ENCODE assay signal across 15 cellular contexts in genomic region chr17:75475851-75476250, GRCh38. TPM values are rescaled to one million over a fixed set of nuclear protein-coding genes. Genes with fewer than 3 reads are reported as not detected.
DNase-seq lines count a peak whose midpoint lies in the region; ATAC-seq and TF ChIP-seq lines count a peak whose summit lies in the region.
"Had no signal": no experiment of that assay in that cellular context is flagged by ENCODE, and none has a peak within 500 bp of the region (broad histone marks: within the 10 kb centered on the region; RNA-seq: fewer than 3 reads in every experiment).

No MANE protein-coding gene starts in this region.

- no peaks in the 10 kb centered on the region for H3K27me3 Mint-ChIP-seq in activated CD8-positive, alpha-beta memory T cell treated with anti-CD3 and anti-CD28 coated beads, Interleukin-2, amount 10 ng/mL, durations not matched to agents 7 days and 5 days

- H3K36me3 Mint-ChIP-seq in activated CD8-positive, alpha-beta memory T cell treated with anti-CD3 and anti-CD28 coated beads, Interleukin-2, amount 10 ng/mL, durations not matched to agents 7 days and 5 days, result peaks cover 10% of the 10 kb centered on the region

- H2AFZ ChIP-seq in neural cell (ENCODE audit: low read depth, low read length), result no peak overlapping the region

- WGBS in heart right ventricle, 2 donors, result 0 to 9% methylated on average over 3 of the region's 3 CpGs

- no peaks in the 10 kb centered on the region for H3F3A ChIP-seq in neural cell (ENCODE audit: insufficient read depth, low read length, poor library complexity, severe bottlenecking)

- ATAC-seq in heart right ventricle (peak; percentile 73 to 93 (median 87)), thoracic aorta (ENCODE audit: insufficient number of reproducible peaks, low FRiP score, low read depth) (peak; percentile 17), HG02973 (IDR thresholded peaks at IDR 0.05; ENCODE audit: unreplicated experiment) (no peak), GM21619 (IDR thresholded peaks at IDR 0.05; ENCODE audit: unreplicated experiment) (no peak), GM19463 (IDR thresholded peaks at IDR 0.05; ENCODE audit: unreplicated experiment) (no peak)
- ATAC-seq in activated CD8-positive, alpha-beta memory T cell treated with anti-CD3 and anti-CD28 coated beads, Interleukin-2, amount 10 ng/mL, durations not matched to agents 7 days and 5 days, result no peak

- H3K27me3 ChIP-seq in heart right ventricle (no peaks in the 10 kb centered on the region), neural cell (ENCODE audit: insufficient read depth, low read depth, low read length) (no peaks in the 10 kb centered on the region), thoracic aorta (replicated peaks; ENCODE audit: insufficient read depth) (no peaks in the 10 kb centered on the region)

- peaks cover 28 to 76% (median 43%) of the 10 kb centered on the region in 9 donors for H3K4me1 ChIP-seq in heart right ventricle
- H3K4me1 ChIP-seq in thoracic aorta (ENCODE audit: control insufficient read depth in 1 of 2, low read depth in 2 of 2), result peaks cover 20 to 32% of the 10 kb centered on the region in 2 donors
- H3K4me1 ChIP-seq: HAP-1 had no signal

- no peaks in the 10 kb centered on the region for H4K20me1 ChIP-seq in neural cell (ENCODE audit: insufficient read depth)

- H3K4me1 Mint-ChIP-seq in activated CD8-positive, alpha-beta memory T cell treated with anti-CD3 and anti-CD28 coated beads, Interleukin-2, amount 10 ng/mL, durations not matched to agents 7 days and 5 days, result no peaks in the 10 kb centered on the region

- H3K9me3 ChIP-seq in heart right ventricle (no peaks in the 10 kb centered on the region), neural cell (ENCODE audit: low read length) (no peaks in the 10 kb centered on the region), thoracic aorta (no peaks in the 10 kb centered on the region)
- H3K9me3 ChIP-seq: HAP-1 had no signal

- peak; percentile 17 to 56 for DNase-seq in cardiac fibroblast (ENCODE audit: low read depth in 2 of 2)
- DNase-seq in heart right ventricle, result peak in 1 of 2 donors; percentile 84
- DNase-seq in thoracic aorta (ENCODE audit: low spot score), result no peak
- DNase-seq in activated CD8-positive, alpha-beta memory T cell treated with anti-CD3 and anti-CD28 coated beads, Interleukin-2, amount 10 ng/mL, durations not matched to agents 7 days and 5 days, result no peak
- DNase-seq: activated CD4-positive, alpha-beta T cell treated with anti-CD3 and anti-CD28 coated beads, Interleukin-2, amount 50 U/mL, for 1 hour; activated effector memory CD4-positive, alpha-beta T cell treated with Interleukin-2 at 50 U/mL for 16 hours; NCI-H1092; stimulated activated CD4-positive, alpha-beta T cell treated with anti-CD3 and anti-CD28 coated beads, Interleukin-1b, Interleukin-23, amount 100 ng/mL, for 48 hours had no signal

- peak overlapping the region; percentile 56 for H3K9ac ChIP-seq in neural cell (ENCODE audit: low read length)

- H3K4me3 Mint-ChIP-seq in activated CD8-positive, alpha-beta memory T cell treated with anti-CD3 and anti-CD28 coated beads, Interleukin-2, amount 10 ng/mL, durations not matched to agents 7 days and 5 days, result no peak overlapping the region
- H3K4me3 Mint-ChIP-seq: T-helper 2 cell treated with Interferon-gamma antibody and Interleukin-4, amounts not matched to agents 5 μg/mL and 100 μg/mL, for 36 hours had no signal

- TF ChIP-seq EP300 in neural cell (conservative IDR thresholded peaks at IDR 0.05; ENCODE audit: poor library complexity, severe bottlenecking), result no peak

- H3K79me2 ChIP-seq in neural cell (replicated peaks; ENCODE audit: insufficient read depth, low read length), result no peaks in the 10 kb centered on the region

- H3K27ac Mint-ChIP-seq in activated CD8-positive, alpha-beta memory T cell treated with anti-CD3 and anti-CD28 coated beads, Interleukin-2, amount 10 ng/mL, durations not matched to agents 7 days and 5 days, result no peak overlapping the region
- H3K27ac Mint-ChIP-seq: T-helper 2 cell treated with Interferon-gamma antibody and Interleukin-4, amounts not matched to agents 5 μg/mL and 100 μg/mL, for 36 hours had no signal

- no peaks in the 10 kb centered on the region for H3K9me2 ChIP-seq in neural cell (ENCODE audit: insufficient read depth, low read length)

- H3K4me2 ChIP-seq in neural cell (ENCODE audit: low read length), result peak overlapping the region; percentile 51

- no peaks in the 10 kb centered on the region for H3K9me3 Mint-ChIP-seq in activated CD8-positive, alpha-beta memory T cell treated with anti-CD3 and anti-CD28 coated beads, Interleukin-2, amount 10 ng/mL, durations not matched to agents 7 days and 5 days (ENCODE audit: low read depth)
- H3K9me3 Mint-ChIP-seq: T-helper 2 cell treated with Interferon-gamma antibody and Interleukin-4, amounts not matched to agents 5 μg/mL and 100 μg/mL, for 36 hours had no signal

- H3K27ac ChIP-seq in heart right ventricle (peak overlapping the region; percentile 57 to 90 (median 81)), neural cell (ENCODE audit: low read length) (peak overlapping the region; percentile 82), thoracic aorta (peak overlapping the region; percentile 72 to 83)
- H3K27ac ChIP-seq: C4-2B had no signal

- TF ChIP-seq CTCF in cardiac fibroblast (IDR thresholded peaks at IDR 0.05; ENCODE audit: low read depth, low read length) (no peak), heart right ventricle (IDR thresholded peaks at IDR 0.05) (no peak), neural cell (IDR thresholded peaks at IDR 0.05; ENCODE audit: poor library complexity, severe bottlenecking) (no peak), thoracic aorta (IDR thresholded peaks at IDR 0.05) (no peak)

- CTCF ChIA-PET in activated CD8-positive, alpha-beta memory T cell treated with anti-CD3 and anti-CD28 coated beads, Interleukin-2, amount 10 ng/mL, durations not matched to agents 7 days and 5 days (lab: Charles Lee), result no interaction called here

- no peak for TF ChIP-seq RAD21 in neural cell (conservative IDR thresholded peaks at IDR 0.05)

- H3K4me3 ChIP-seq in cardiac fibroblast (replicated peaks in 1 of 2; ENCODE audit: low read depth in 2 of 2, low read length in 2 of 2) (no peak overlapping the region), heart right ventricle (peak overlapping the region in 8 of 10 donors; percentile 8 to 44 (median 34)), neural cell (ENCODE audit: low read length) (peak overlapping the region; percentile 58), thoracic aorta (peak overlapping the region; percentile 40)
- H3K4me3 ChIP-seq: HAP-1 had no signal

- H3K36me3 ChIP-seq in heart right ventricle (peaks cover 0 to 33% (median 0%) of the 10 kb centered on the region in 9 donors), neural cell (ENCODE audit: insufficient read depth, low read length) (no peaks in the 10 kb centered on the region), thoracic aorta (peaks cover 9% of the 10 kb centered on the region)

- intact Hi-C loops in heart right ventricle (cut with DNase I), result loop anchor here in 2 of 10 donors (5.0 to 10.0 kb wide), 3 partner anchors 34 to 51 kb away; no protein-coding TSS in a partner anchor

TF ChIP-seq in neural cell, 6 proteins besides CTCF, POLR2A, EP300 and RAD21 (continues in another document):
- TF ChIP-seq POLR2AphosphoS5 (IDR thresholded peaks at IDR 0.05), result no peak

RNA-seq across cellular contexts. Expression of gene TMEM94, which starts 19.4 kb away (rescaled TPM):
- total RNA-seq in heart right ventricle (10 to 100 TPM; 29.0 to 66.7 (median 41.3) TPM), thoracic aorta (10 to 100 TPM; 57.1 to 83.4 TPM)
- polyA plus RNA-seq in heart right ventricle (10 to 100 TPM; 25.6 to 56.1 TPM), neural cell (37.0 and 66.1 TPM in 2 replicates)
- 85.1 and 91.5 TPM in 2 replicates for polyA minus RNA-seq in neural cell
- 100 to 1,000 TPM in 1 of 2 experiments, 10 to 100 TPM in 1; 83.7 to 106 TPM for total RNA-seq in activated CD8-positive, alpha-beta memory T cell treated with anti-CD3 and anti-CD28 coated beads, Interleukin-2, amount 10 ng/mL, durations not matched to agents 7 days and 5 days

RNA-seq across cellular contexts. Expression of gene CASKIN2, which starts 39.5 kb away (rescaled TPM):
- total RNA-seq in heart right ventricle (10 to 100 TPM; 29.0 to 59.2 (median 37.2) TPM), thoracic aorta (10 to 100 TPM; 26.0 to 32.4 TPM)
- polyA plus RNA-seq in heart right ventricle (10 to 100 TPM; 17.6 to 31.2 TPM), neural cell (2.8 and 4.2 TPM in 2 replicates)
- polyA minus RNA-seq in neural cell, result 11.9 and 12.4 TPM in 2 replicates
- total RNA-seq in activated CD8-positive, alpha-beta memory T cell treated with anti-CD3 and anti-CD28 coated beads, Interleukin-2, amount 10 ng/mL, durations not matched to agents 7 days and 5 days, result 1 to 10 TPM; 2.3 to 4.5 TPM

RNA-seq across cellular contexts. Expression of gene TSEN54, which starts 40.5 kb away (rescaled TPM):
- total RNA-seq in heart right ventricle (1 to 10 TPM; 4.2 to 9.9 (median 6.1) TPM), thoracic aorta (10 to 100 TPM; 17.1 to 48.6 TPM)
- polyA plus RNA-seq in heart right ventricle (10 to 100 TPM; 13.6 to 18.1 TPM), neural cell (32.2 and 37.7 TPM in 2 replicates)
- polyA minus RNA-seq in neural cell, result 10.4 and 23.9 TPM in 2 replicates
- total RNA-seq in activated CD8-positive, alpha-beta memory T cell treated with anti-CD3 and anti-CD28 coated beads, Interleukin-2, amount 10 ng/mL, durations not matched to agents 7 days and 5 days, result 10 to 100 TPM; 92.0 to 97.7 TPM

RNA-seq across cellular contexts. Expression of gene LLGL2, which starts 49.6 kb away (rescaled TPM):
- 1 to 10 TPM; 1.1 to 5.0 (median 2.6) TPM for total RNA-seq in heart right ventricle
- 10 to 100 TPM in 1 of 2 donors, 1 to 10 TPM in 1; 5.6 to 14.8 TPM for polyA plus RNA-seq in heart right ventricle
- 0.95 and 4.2 TPM in 2 replicates for polyA plus RNA-seq in neural cell
- 0.49 TPM in 1 of 2 replicates, not detected in the other for polyA minus RNA-seq in neural cell
- 10 to 100 TPM in 1 of 2 donors, 1 to 10 TPM in 1; 6.4 to 20.0 TPM for total RNA-seq in thoracic aorta
- 10 to 100 TPM; 15.7 to 30.5 TPM for total RNA-seq in activated CD8-positive, alpha-beta memory T cell treated with anti-CD3 and anti-CD28 coated beads, Interleukin-2, amount 10 ng/mL, durations not matched to agents 7 days and 5 days

Comparison
In these comparisons a context has a peak if more than half of its experiments do, and no peak if none do; other contexts are left out.
1. DNase-seq: peak in cardiac fibroblast (2 of 2); none in thoracic aorta (single experiment) and activated CD8-positive, alpha-beta memory T cell treated with anti-CD3 and anti-CD28 coated beads, Interleukin-2, amount 10 ng/mL, durations not matched to agents 7 days and 5 days (single experiment).
2. H3K4me3 ChIP-seq: peak in heart right ventricle (8 of 10), neural cell (single experiment) and thoracic aorta (single experiment); none in cardiac fibroblast (0 of 2).
3. ATAC-seq: peak in heart right ventricle (8 of 8) and thoracic aorta (single experiment); none in HG02973 (single experiment), activated CD8-positive, alpha-beta memory T cell treated with anti-CD3 and anti-CD28 coated beads, Interleukin-2, amount 10 ng/mL, durations not matched to agents 7 days and 5 days (single experiment), GM21619 (single experiment) and GM19463 (single experiment).
4. RNA of gene CASKIN2, which starts 39.5 kb away (total RNA-seq): 29.0 to 59.2 TPM in heart right ventricle and 26.0 to 32.4 TPM in thoracic aorta; 2.3 to 4.5 TPM in activated CD8-positive, alpha-beta memory T cell treated with anti-CD3 and anti-CD28 coated beads, Interleukin-2, amount 10 ng/mL, durations not matched to agents 7 days and 5 days; every median in the first group is over 4 times any median in the second.
5. Peak in every context shown above with its lines, with median percentiles within 50 percentile points of each other: H3K27ac ChIP-seq.